In genomic region chr3:48240711-48241491, GRCh38 we compare ENCODE assay signal across 1 cellular context.
TF ChIP-seq lines count a peak whose summit lies in the region.

ZNF589 (plus strand) TSS chr3:48241104; CDS start chr3:48241172, 68 bp downstream.

TF ChIP-seq in K562, 482 proteins besides CTCF, POLR2A, EP300 and RAD21 (continued from another document and continues in another):
- TF ChIP-seq POLR3A (IDR thresholded peaks at IDR 0.05; ENCODE audit: borderline replicate concordance, extremely low read depth, insufficient read depth, insufficient read length) (no peak), PHF8 (IDR thresholded peaks at IDR 0.05; ENCODE audit: borderline replicate concordance, low read length) (peak; percentile 81; the same call in 1 of the 2 replicates), MAZ (CRISPR knock-in tag; conservative IDR thresholded peaks at IDR 0.05 in 1 of 2, IDR thresholded peaks at IDR 0.05 in 1 of 2) (peak; percentile 52 to 61; a peak in 3 of 4 replicates), ZBTB7A (IDR thresholded peaks at IDR 0.05; ENCODE audit: borderline replicate concordance, control insufficient read depth, low read depth, low read length) (peak; percentile 47; the same call in 1 of the 2 replicates), ZNF512 (tag; IDR thresholded peaks at IDR 0.05) (no peak), ZNF398 (CRISPR knock-in tag; IDR thresholded peaks at IDR 0.05) (no peak), USF2 (CRISPR knock-in tag; IDR thresholded peaks at IDR 0.05) (no peak), ZSCAN29 (IDR thresholded peaks at IDR 0.05) (peak; percentile 92), TAF1 (IDR thresholded peaks at IDR 0.05; ENCODE audit: control insufficient read depth, extremely low read depth, insufficient read depth, low read length, severe bottlenecking) (peak; percentile 78), FOXJ2 (tag; IDR thresholded peaks at IDR 0.05) (no peak), THAP12 (CRISPR knock-in tag; IDR thresholded peaks at IDR 0.05) (peak; percentile 23; the same call in 1 of the 2 replicates), ZNF644 (tag; IDR thresholded peaks at IDR 0.05; ENCODE audit: low read depth) (no peak), PCBP1 (IDR thresholded peaks at IDR 0.05; ENCODE audit: low read depth, low read length, poor library complexity, severe bottlenecking) (peak; percentile 42), KDM1A (IDR thresholded peaks at IDR 0.05) (no peak), STAT5A (IDR thresholded peaks at IDR 0.05; ENCODE audit: borderline replicate concordance, low read length) (no peak), ZNF584 (CRISPR knock-in tag; IDR thresholded peaks at IDR 0.05; ENCODE audit: low read depth) (no peak), MTA3 (IDR thresholded peaks at IDR 0.05; ENCODE audit: borderline replicate concordance) (peak; percentile 85; the same call in 1 of the 2 replicates), ZNF3 (CRISPR knock-in tag; IDR thresholded peaks at IDR 0.05) (no peak), MEIS2 (IDR thresholded peaks at IDR 0.05; ENCODE audit: partially characterized antibody) (peak; percentile 62), ZNF239 (CRISPR knock-in tag; IDR thresholded peaks at IDR 0.05) (no peak), CREB5 (CRISPR knock-in tag; IDR thresholded peaks at IDR 0.05) (no peak), ZBTB9 (CRISPR knock-in tag; IDR thresholded peaks at IDR 0.05) (no peak), SPI1 (IDR thresholded peaks at IDR 0.05; ENCODE audit: borderline replicate concordance, low read depth, low read length) (no peak), RUNX1 (IDR thresholded peaks at IDR 0.05; ENCODE audit: low read depth) (no peak), NFE2L1 (tag; IDR thresholded peaks at IDR 0.05; ENCODE audit: borderline replicate concordance, low read depth) (no peak), TAL1 (IDR thresholded peaks at IDR 0.05) (no peak), ZNF174 (CRISPR knock-in tag; IDR thresholded peaks at IDR 0.05) (no peak), MNT (conservative IDR thresholded peaks at IDR 0.05) (peak in 1 of 2 experiments; percentile 61; a peak in 3 of 4 replicates), ERF (CRISPR knock-in tag; IDR thresholded peaks at IDR 0.05) (no peak), PRPF4 (IDR thresholded peaks at IDR 0.05; ENCODE audit: insufficient read depth, low read depth, low read length, poor library complexity, severe bottlenecking) (peak; percentile 61), KLF6 (CRISPR knock-in tag; IDR thresholded peaks at IDR 0.05; ENCODE audit: borderline replicate concordance) (no peak), ZFPM2 (CRISPR knock-in tag; IDR thresholded peaks at IDR 0.05) (no peak), TSHZ1 (CRISPR knock-in tag; IDR thresholded peaks at IDR 0.05) (no peak), HCFC1 (IDR thresholded peaks at IDR 0.05; ENCODE audit: low read depth, low read length) (peak; percentile 96), TSC22D4 (tag; IDR thresholded peaks at IDR 0.05) (no peak), TEAD1 (CRISPR knock-in tag; IDR thresholded peaks at IDR 0.05) (peak in 1 of 2 experiments; percentile 85; a peak in 2 of 4 replicates), HMGN3 (IDR thresholded peaks at IDR 0.05; ENCODE audit: borderline replicate concordance, extremely low read depth, insufficient read length, low read depth, low read length) (peak; percentile 79), RBM39 (optimal IDR thresholded peaks at IDR 0.05; ENCODE audit: low read depth, low read length) (no peak), POLR2G (IDR thresholded peaks at IDR 0.05; ENCODE audit: low read depth, low read length) (peak; percentile 97), MYBL2 (IDR thresholded peaks at IDR 0.05; ENCODE audit: low read depth) (no peak), MYBL2 (CRISPR knock-in tag; IDR thresholded peaks at IDR 0.05; ENCODE audit: borderline replicate concordance) (no peak), HDAC1 (IDR thresholded peaks at IDR 0.05) (peak in 1 of 2 experiments; percentile 70; a peak in 2 of 4 replicates), RFX7 (CRISPR knock-in tag; IDR thresholded peaks at IDR 0.05) (no peak), GTF2B (IDR thresholded peaks at IDR 0.05; ENCODE audit: extremely low read depth, insufficient read length) (peak; percentile 15), GABPB1 (CRISPR knock-in tag; IDR thresholded peaks at IDR 0.05) (peak; percentile 60; the same call in 1 of the 2 replicates), FOXM1 (IDR thresholded peaks at IDR 0.05; ENCODE audit: low read depth) (no peak), FOXM1 (CRISPR knock-in tag; IDR thresholded peaks at IDR 0.05; ENCODE audit: low read depth) (no peak), CEBPG (CRISPR knock-in tag; IDR thresholded peaks at IDR 0.05) (no peak), CEBPG (tag; conservative IDR thresholded peaks at IDR 0.05 in 1 of 2, IDR thresholded peaks at IDR 0.05 in 1 of 2) (no peak), FOXK2 (conservative IDR thresholded peaks at IDR 0.05 in 1 of 2, IDR thresholded peaks at IDR 0.05 in 1 of 2; ENCODE audit: low read depth in 2 of 2) (no peak), E2F4 (CRISPR knock-in tag; IDR thresholded peaks at IDR 0.05; ENCODE audit: low read depth) (peak; percentile 63; the same call in 1 of the 2 replicates), SMARCA5 (IDR thresholded peaks at IDR 0.05) (no peak), RB1 (IDR thresholded peaks at IDR 0.05; ENCODE audit: low read depth) (peak; percentile 72; the same call in 1 of the 2 replicates), MXI1 (IDR thresholded peaks at IDR 0.05; ENCODE audit: low read depth, low read length) (0 out of 2 replicates have a peak, but pooled peaks have one; percentile 9)
